15 cellular contexts compared by ENCODE assay signal in the genomic region with DNA sequence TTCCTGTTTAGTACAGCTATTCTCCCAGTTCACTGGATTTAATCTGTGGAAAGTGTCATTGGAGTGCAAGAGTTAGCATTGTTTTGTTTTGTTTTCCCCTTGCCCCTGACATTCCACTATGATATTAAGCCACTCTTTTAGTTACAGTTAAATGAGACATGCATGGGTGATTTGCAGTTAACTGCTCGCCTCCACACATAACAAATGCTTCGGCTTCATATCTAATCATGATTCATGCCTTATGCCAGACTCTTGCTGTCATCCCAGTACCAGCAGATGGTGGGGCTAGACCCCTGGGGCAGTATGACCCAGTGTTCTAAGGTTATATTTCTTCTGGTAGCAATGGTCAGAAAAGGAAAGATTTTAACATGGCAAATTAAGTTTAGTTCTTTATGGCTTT.
DNase-seq lines count a peak whose midpoint lies in the region; ATAC-seq and TF ChIP-seq lines count a peak whose summit lies in the region.
"Had no signal": no experiment of that assay in that cellular context is flagged by ENCODE, and none has a peak within 500 bp of the region (broad histone marks: within the 10 kb centered on the region; RNA-seq: fewer than 3 reads in every experiment).

No MANE protein-coding gene starts in this region.

- H2BK5ac ChIP-seq in mesendoderm (ENCODE audit: low read length): no peak overlapping the region

- no peak overlapping the region for H2BK15ac ChIP-seq in mesendoderm (replicated peaks; ENCODE audit: low read depth)

- no peak overlapping the region for H4K8ac ChIP-seq in mesendoderm (ENCODE audit: low read depth, low read length)

- peaks cover 3 to 7% (median 6%) of the 10 kb centered on the region in 5 experiments for H3K9me3 Mint-ChIP-seq in brain

- H3K36me3 Mint-ChIP-seq in brain: peaks cover 40% of the 10 kb centered on the region

- no peak overlapping the region for H2BK120ac ChIP-seq in mesendoderm (ENCODE audit: low read depth, low read length)

- H3K27me3 ChIP-seq in mesendoderm (ENCODE audit: insufficient read depth, low read length, poor library complexity): no peaks in the 10 kb centered on the region
- H3K27me3 ChIP-seq in effector memory CD4-positive, alpha-beta T cell (replicated peaks; ENCODE audit: control insufficient read depth, insufficient read depth, low read length, poor library complexity, severe bottlenecking): no peaks in the 10 kb centered on the region
- H3K27me3 ChIP-seq: heart right ventricle, right atrium auricular region, transverse colon had no signal

- H3K4me1 ChIP-seq in mesendoderm (ENCODE audit: control insufficient read depth, low read depth, low read length): no peaks in the 10 kb centered on the region
- H3K4me1 ChIP-seq in effector memory CD4-positive, alpha-beta T cell (ENCODE audit: control insufficient read depth, insufficient read depth, low read length, poor library complexity, severe bottlenecking): no peaks in the 10 kb centered on the region
- H3K4me1 ChIP-seq: right atrium auricular region had no signal

- H3K4me2 ChIP-seq in mesendoderm (ENCODE audit: low read length): no peak overlapping the region

- H3K4me3 ChIP-seq in mesendoderm (ENCODE audit: low read length): no peak overlapping the region
- no peak overlapping the region for H3K4me3 ChIP-seq in effector memory CD4-positive, alpha-beta T cell (ENCODE audit: insufficient read depth, low read depth, low read length, poor library complexity, severe bottlenecking)
- H3K4me3 ChIP-seq: heart right ventricle, right atrium auricular region, transverse colon had no signal

- ATAC-seq in HG02981 (IDR thresholded peaks at IDR 0.05; ENCODE audit: unreplicated experiment) (no peak), HG02678 (IDR thresholded peaks at IDR 0.05; ENCODE audit: unreplicated experiment) (no peak)
- ATAC-seq: activated CD4-positive, alpha-beta T cell treated with anti-CD3 and anti-CD28 coated beads for 36 hours; heart right ventricle had no signal

- H3K23ac ChIP-seq in mesendoderm (ENCODE audit: low read length): no peak overlapping the region

- H3K9ac ChIP-seq in mesendoderm (ENCODE audit: low read length): no peak overlapping the region

- peaks cover 11% of the 10 kb centered on the region for H3K4me1 Mint-ChIP-seq in brain

- no peaks in the 10 kb centered on the region for H3K27me3 Mint-ChIP-seq in brain
- H3K27me3 Mint-ChIP-seq: activated CD4-positive, alpha-beta T cell treated with anti-CD3 and anti-CD28 coated beads for 36 hours; CD4-positive, CD25-positive, alpha-beta regulatory T cell; memory B cell had no signal

- WGBS in mesendoderm (ENCODE audit: extremely low coverage, insufficient coverage, low lambda C conversion rate): no CpG with 5 or more reads among the region's 2 CpGs

- no peak for TF ChIP-seq CTCF in brain (conservative IDR thresholded peaks at IDR 0.05)

- H3K27ac Mint-ChIP-seq in brain: peak overlapping the region in 3 of 5 experiments; percentile 38 to 60 (median 56)
- H3K27ac Mint-ChIP-seq: activated CD4-positive, alpha-beta T cell treated with anti-CD3 and anti-CD28 coated beads for 36 hours; CD4-positive, CD25-positive, alpha-beta regulatory T cell had no signal

- no peak overlapping the region for H3K4me3 Mint-ChIP-seq in brain
- H3K4me3 Mint-ChIP-seq: activated CD4-positive, alpha-beta T cell treated with anti-CD3 and anti-CD28 coated beads for 36 hours; CD4-positive, CD25-positive, alpha-beta regulatory T cell; memory B cell had no signal

- H3K9me3 ChIP-seq in effector memory CD4-positive, alpha-beta T cell (ENCODE audit: control insufficient read depth, low read length): no peaks in the 10 kb centered on the region
- H3K9me3 ChIP-seq: heart right ventricle, right atrium auricular region, transverse colon had no signal

- peak; percentile 35 for DNase-seq in Ammon's horn (ENCODE audit: low spot score)
- DNase-seq in NAMALWA (ENCODE audit: low spot score): peak; percentile 12
- DNase-seq in mesendoderm: peak; percentile 54
- no peak for DNase-seq in NCI-H2029 (lab: John Stamatoyannopoulos, UW)
- DNase-seq in effector memory CD4-positive, alpha-beta T cell: no peak
- DNase-seq: activated CD4-positive, alpha-beta T cell treated with anti-CD3 and anti-CD28 coated beads for 36 hours; CD4-positive, CD25-positive, alpha-beta regulatory T cell; cortex of kidney; heart right ventricle; transverse colon had no signal

- no peaks in the 10 kb centered on the region for H3K79me1 ChIP-seq in mesendoderm (ENCODE audit: low read length)

- no peaks in the 10 kb centered on the region for H3K36me3 ChIP-seq in mesendoderm (ENCODE audit: control insufficient read depth, insufficient read depth, low read length)
- H3K36me3 ChIP-seq in effector memory CD4-positive, alpha-beta T cell (ENCODE audit: control insufficient read depth, insufficient read depth, low read length): peaks cover 13% of the 10 kb centered on the region
- H3K36me3 ChIP-seq: right atrium auricular region had no signal

- no peaks in the 10 kb centered on the region for H3K79me2 ChIP-seq in mesendoderm (ENCODE audit: control insufficient read depth, insufficient read depth, low read length)

- no peak overlapping the region for H3K27ac ChIP-seq in mesendoderm (ENCODE audit: low read depth, low read length)
- H3K27ac ChIP-seq in effector memory CD4-positive, alpha-beta T cell (ENCODE audit: insufficient read depth, low read length, poor library complexity, severe bottlenecking): no peak overlapping the region
- H3K27ac ChIP-seq: heart right ventricle, right atrium auricular region, transverse colon had no signal

- H3K18ac ChIP-seq in mesendoderm (ENCODE audit: low read length): no peak overlapping the region

- no peak overlapping the region for H3K56ac ChIP-seq in mesendoderm (ENCODE audit: low read length)

- H2AK5ac ChIP-seq in mesendoderm (ENCODE audit: low read length): no peak overlapping the region

- no peak overlapping the region for H4K5ac ChIP-seq in mesendoderm (ENCODE audit: low read length)

- H3K4ac ChIP-seq in mesendoderm (ENCODE audit: low read depth, low read length): no peak overlapping the region

Comparison
In these comparisons a context has a peak if more than half of its experiments do, and no peak if none do; other contexts are left out.
1. DNase-seq: peak in Ammon's horn (single experiment), NAMALWA (single experiment) and mesendoderm (single experiment); none in NCI-H2029 (single experiment) and effector memory CD4-positive, alpha-beta T cell (0 of 3).